ENCODE assay signal across 8 cellular contexts in genomic region chr12:51048601-51049369, GRCh38. TPM values are rescaled to one million over a fixed set of nuclear protein-coding genes. Genes with fewer than 3 reads are reported as not detected.
A peak's percentile ranks its signal among the peaks of the same experiment; 100 is the strongest.
DNase-seq lines count a peak whose midpoint lies in the region; ATAC-seq and TF ChIP-seq lines count a peak whose summit lies in the region.

No MANE protein-coding gene starts in this region.

- DNase-seq in AG04450 (ENCODE audit: low read depth, low spot score) (no peak), left colon (peak in 1 of 2 donors; percentile 21)
- DNase-seq in activated CD4-positive, alpha-beta T cell treated with anti-CD3 and anti-CD28 coated beads, Interleukin-2, amount 50 U/mL, for 1 hour: no peak
- no peak for DNase-seq in stimulated activated CD4-positive, alpha-beta T cell treated with anti-CD3 and anti-CD28 coated beads, Interleukin-12 subunit alpha, Interleukin-12 subunit beta, amount 100 ng/mL, for 4 hours

- H3K27me3 ChIP-seq in AG04450 (ENCODE audit: control insufficient read depth, insufficient read depth, low read length) (no peaks in the 10 kb centered on the region), HUES6 (ENCODE audit: control insufficient read depth, insufficient read depth, low read length) (no peaks in the 10 kb centered on the region)

- peaks cover 15% of the 10 kb centered on the region for H3K36me3 ChIP-seq in HUES6 (ENCODE audit: control insufficient read depth, insufficient read depth, low read length)

- TF ChIP-seq CTCF in AG04450 (IDR thresholded peaks at IDR 0.05; ENCODE audit: low read depth, low read length): no peak

- CTCF ChIA-PET in AG04450 (lab: Charles Lee): interaction anchor here (1.0 to 2.2 kb wide), 4 partner anchors 11 to 292 kb away, joined by 5 to 14 read pairs (median 6); no protein-coding TSS in a partner anchor

- H3K4me3 ChIP-seq in AG04450 (ENCODE audit: low read depth, low read length) (peak overlapping the region; percentile 71), HUES6 (ENCODE audit: low read depth, low read length) (peak overlapping the region; percentile 77)

- H3K9me3 ChIP-seq in AG04450 (ENCODE audit: control insufficient read depth, insufficient read depth, low read length) (no peaks in the 10 kb centered on the region; the same call in 1 of the 2 replicates), HUES6 (ENCODE audit: control insufficient read depth, insufficient read depth, low read depth, low read length) (no peaks in the 10 kb centered on the region)

- peak; percentile 19 for ATAC-seq in left colon
- no peak for ATAC-seq in HG02973 (IDR thresholded peaks at IDR 0.05; ENCODE audit: unreplicated experiment)

- peak overlapping the region; percentile 33 for H3K27ac ChIP-seq in AG04450 (ENCODE audit: low read depth, low read length)
- peak overlapping the region; percentile 53; the same call in 1 of the 2 replicates for H3K27ac ChIP-seq in HUES6 (ENCODE audit: low read depth, low read length)
- peak overlapping the region; percentile 95 for H3K27ac ChIP-seq in angular gyrus (ENCODE audit: low read depth, low read length)
- H3K27ac ChIP-seq in temporal lobe (ENCODE audit: low read depth, low read length): peak overlapping the region; percentile 86

- POLR2A ChIA-PET in AG04450 (lab: Yijun Ruan, JAX): no interaction called here

- peak overlapping the region; percentile 82 for H3K9ac ChIP-seq in HUES6 (ENCODE audit: low read length)

- H3K4me1 ChIP-seq in HUES6 (ENCODE audit: control insufficient read depth, insufficient read depth, low read length): peaks cover 10% of the 10 kb centered on the region

- intact Hi-C loops in left colon (cut with DNase I, micrococcal nuclease): no loop called here

RNA-seq across cellular contexts. Expression of gene LETMD1, which starts 0.7 kb away (rescaled TPM):
- 45.1 and 48.1 TPM in 2 replicates for polyA plus RNA-seq in AG04450 (2011; rRNA removed)
- 31.2 and 37.9 TPM in 2 replicates for polyA minus RNA-seq in AG04450 (2011; rRNA and poly(A)+ RNA removed)
- total RNA-seq in left colon (10 to 100 TPM; 57.5 to 68.0 TPM), temporal lobe (45.0 TPM)

RNA-seq across cellular contexts. Expression of gene SLC11A2, which starts 22.6 kb away (rescaled TPM):
- 83.3 and 91.2 TPM in 2 replicates for polyA plus RNA-seq in AG04450 (2011; rRNA removed)
- polyA minus RNA-seq in AG04450 (2011; rRNA and poly(A)+ RNA removed): 121 and 128 TPM in 2 replicates
- total RNA-seq in left colon: 10 to 100 TPM; 41.9 to 50.0 TPM
- 70.1 TPM for total RNA-seq in temporal lobe

RNA-seq across cellular contexts. Expression of gene CSRNP2, which starts 34.6 kb away (rescaled TPM):
- 26.4 and 29.9 TPM in 2 replicates for polyA plus RNA-seq in AG04450 (2011; rRNA removed)
- polyA minus RNA-seq in AG04450 (2011; rRNA and poly(A)+ RNA removed): 25.1 and 27.5 TPM in 2 replicates
- 10 to 100 TPM; 16.5 to 19.6 TPM for total RNA-seq in left colon
- 66.4 TPM for total RNA-seq in temporal lobe

Comparison
In these comparisons a context has a peak if more than half of its experiments do, and no peak if none do; other contexts are left out.
1. H3K27ac ChIP-seq: peak in every context shown above with its lines; median percentile 95 in angular gyrus; 86 in temporal lobe; 53 in HUES6; 33 in AG04450.